ENCODE assay signal across 34 cellular contexts in genomic region chr1:108779455-108779854, GRCh38. TPM values are rescaled to one million over a fixed set of nuclear protein-coding genes. Genes with fewer than 3 reads are reported as not detected.
DNase-seq lines count a peak whose midpoint lies in the region; ATAC-seq, FAIRE-seq and TF ChIP-seq lines count a peak whose summit lies in the region.
"Had no signal": no experiment of that assay in that cellular context is flagged by ENCODE, and none has a peak within 500 bp of the region (broad histone marks: within the 10 kb centered on the region; RNA-seq: fewer than 3 reads in every experiment).

No MANE protein-coding gene starts in this region.

- no peak for TF ChIP-seq CTCF in mammary epithelial cell (conservative IDR thresholded peaks at IDR 0.05 in 1 of 2, IDR thresholded peaks at IDR 0.05 in 1 of 2; ENCODE audit: extremely low read depth in 1 of 2, insufficient read depth in 1 of 2, low read depth in 1 of 2, low read length in 2 of 2)
- TF ChIP-seq CTCF in MCF 10A (IDR thresholded peaks at IDR 0.05; ENCODE audit: unreplicated experiment): no peak
- TF ChIP-seq CTCF in mucosa of descending colon (IDR thresholded peaks at IDR 0.05): no peak

- dilution Hi-C loops in mammary epithelial cell (cut with HindIII; ENCODE audit: low sequenced_read_pairs): no loop called here

- peak; percentile 11 for FAIRE-seq in H54 (lab: Jason Lieb, UNC)
- FAIRE-seq: A549 had no signal

- H2AFZ ChIP-seq in mammary epithelial cell (ENCODE audit: low read depth, low read length): no peak overlapping the region

- POLR2A ChIA-PET in MCF 10A (lab: Yijun Ruan, JAX): interaction anchor here (0.9 kb wide), 1 partner anchor 31 kb away, joined by 5 read pairs; no protein-coding TSS in a partner anchor
- POLR2A ChIA-PET in CD4-positive, alpha-beta memory T cell (lab: Charles Lee; ENCODE audit: partially characterized antibody): no interaction called here

- H3K4me3 ChIP-seq in mammary epithelial cell (replicated peaks in 1 of 3; ENCODE audit: insufficient read depth in 1 of 3, low read depth in 2 of 3, low read length in 3 of 3) (no peak overlapping the region), mucosa of descending colon (no peak overlapping the region)
- H3K4me3 ChIP-seq in CD4-positive, alpha-beta memory T cell (ENCODE audit: low read length in 2 of 2): no peak overlapping the region
- H3K4me3 ChIP-seq: A549; BLaER1; BLaER1 treated with 17β-estradiol and CSF1 and Interleukin-3, amounts not matched to agents 10 nM and 100 nM had no signal

- no peak for DNase-seq in mammary epithelial cell
- no peak for DNase-seq in MCF 10A (ENCODE audit: unreplicated experiment)
- DNase-seq in H54 (ENCODE audit: insufficient read length, low spot score): no peak
- no peak for DNase-seq in left colon
- DNase-seq in mucosa of descending colon: no peak
- DNase-seq in effector memory CD8-positive, alpha-beta T cell: no peak
- no peak for DNase-seq in CD4-positive, alpha-beta memory T cell
- no peak for DNase-seq in T-helper 9 cell
- DNase-seq: 8988T; ACHN; AML-193; BE2C; C1 segment of cervical spinal cord; Caco-2; Calu3; CD4-positive, alpha-beta T cell; CD4-positive, CD25-positive, alpha-beta regulatory T cell; CD8-positive, alpha-beta memory T cell; CD8-positive, alpha-beta T cell; COR-L47; DMS 273 treated with DMSO at 0.1 percent for 48 hours; DMS153; DMS53; DMS79; DMS79 treated with DMSO at 0.1 percent for 48 hours; DND-41; EL had no signal

- peaks cover 7% of the 10 kb centered on the region for H3K4me1 Mint-ChIP-seq in MCF 10A (ENCODE audit: insufficient read depth, unreplicated experiment)
- H3K4me1 Mint-ChIP-seq in effector memory CD8-positive, alpha-beta T cell (ENCODE audit: low read depth in 2 of 2): no peaks in the 10 kb centered on the region
- peaks cover 0 to 3% (median under 1%) of the 10 kb centered on the region in 4 donors for H3K4me1 Mint-ChIP-seq in CD4-positive, alpha-beta memory T cell
- H3K4me1 Mint-ChIP-seq: B cell, CD14-positive monocyte had no signal

- BruUV-seq in mammary epithelial cell (replicated peaks; lab: Mats Ljungman, UMichigan): TSS peak; percentile 7
- no TSS peak for BruUV-seq in MCF 10A (replicated peaks; lab: Mats Ljungman, UMichigan)

- no peaks in the 10 kb centered on the region for H3K4me1 ChIP-seq in mammary epithelial cell (ENCODE audit: insufficient read depth, low read length)
- H3K4me1 ChIP-seq in mucosa of descending colon (ENCODE audit: low read depth): no peaks in the 10 kb centered on the region
- H3K4me1 ChIP-seq in CD4-positive, alpha-beta memory T cell (ENCODE audit: insufficient read depth, low read length): no peaks in the 10 kb centered on the region
- H3K4me1 ChIP-seq: A549; BE2C; BLaER1; BLaER1 treated with 17β-estradiol and CSF1 and Interleukin-3, amounts not matched to agents 10 nM and 100 nM had no signal

- intact Hi-C loops in mammary epithelial cell (cut with micrococcal nuclease): no loop called here
- intact Hi-C loops in MCF 10A (cut with micrococcal nuclease): no loop called here
- intact Hi-C loops in left colon (cut with DNase I, micrococcal nuclease): no loop called here
- intact Hi-C loops in mucosa of descending colon (cut with DNase I, micrococcal nuclease): no loop called here
- intact Hi-C loops in CD4-positive, alpha-beta memory T cell (cut with micrococcal nuclease): no loop called here

- H3K27ac ChIP-seq in mammary epithelial cell (ENCODE audit: insufficient read depth, low read depth, low read length): no peak overlapping the region
- H3K27ac ChIP-seq in CD4-positive, alpha-beta memory T cell (ENCODE audit: low read depth, low read length): no peak overlapping the region
- H3K27ac ChIP-seq: 22Rv1; A549; BLaER1; BLaER1 treated with 17β-estradiol and CSF1 and Interleukin-3, amounts not matched to agents 10 nM and 100 nM; C4-2B had no signal

- in situ Hi-C loops in mammary epithelial cell (cut with MboI; ENCODE audit: low sequenced_read_pairs in 2 of 2): no loop called here

- no peaks in the 10 kb centered on the region for H3K79me2 ChIP-seq in mammary epithelial cell (ENCODE audit: insufficient read depth, low read length)

- no peaks in the 10 kb centered on the region for H3K27me3 ChIP-seq in mammary epithelial cell (ENCODE audit: insufficient read depth, low read length)
- no peaks in the 10 kb centered on the region for H3K27me3 ChIP-seq in CD4-positive, alpha-beta memory T cell (ENCODE audit: insufficient read depth, low read length)
- H3K27me3 ChIP-seq: BE2C; BLaER1; BLaER1 treated with 17β-estradiol and CSF1 and Interleukin-3, amounts not matched to agents 10 nM and 100 nM had no signal

- no peak for TF ChIP-seq POLR2A in H54 (IDR thresholded peaks at IDR 0.05; ENCODE audit: low read depth, low read length)

- no peaks in the 10 kb centered on the region for H3K27me3 Mint-ChIP-seq in MCF 10A (ENCODE audit: insufficient read depth, unreplicated experiment)
- H3K27me3 Mint-ChIP-seq in effector memory CD8-positive, alpha-beta T cell: no peaks in the 10 kb centered on the region
- no peaks in the 10 kb centered on the region for H3K27me3 Mint-ChIP-seq in CD4-positive, alpha-beta memory T cell
- H3K27me3 Mint-ChIP-seq: B cell; CD4-positive, alpha-beta T cell; CD4-positive, CD25-positive, alpha-beta regulatory T cell; CD8-positive, alpha-beta memory T cell had no signal

- H3K36me3 ChIP-seq in mammary epithelial cell (ENCODE audit: insufficient read depth, low read length) (peaks cover 26% of the 10 kb centered on the region), mucosa of descending colon (ENCODE audit: low read depth) (no peaks in the 10 kb centered on the region)
- H3K36me3 ChIP-seq in CD4-positive, alpha-beta memory T cell (ENCODE audit: insufficient read depth, low read length): peaks cover 30% of the 10 kb centered on the region
- H3K36me3 ChIP-seq: BE2C had no signal

- no peak overlapping the region for H3K9ac ChIP-seq in mammary epithelial cell (ENCODE audit: insufficient read depth, low read length)
- H3K9ac ChIP-seq: BLaER1; BLaER1 treated with 17β-estradiol and CSF1 and Interleukin-3, amounts not matched to agents 10 nM and 100 nM had no signal

- CTCF ChIA-PET in mammary epithelial cell (lab: Charles Lee; ENCODE audit: low non-redundant PET): no interaction called here
- CTCF ChIA-PET in MCF 10A (lab: Yijun Ruan, JAX): interaction anchor here (1.0 kb wide), 1 partner anchor 119 kb away, joined by 4 read pairs; no protein-coding TSS in a partner anchor
- CTCF ChIA-PET in CD4-positive, alpha-beta memory T cell (lab: Charles Lee; ENCODE audit: partially characterized antibody): no interaction called here

- no peak overlapping the region for H3K4me2 ChIP-seq in mammary epithelial cell (ENCODE audit: insufficient read depth, low read depth, low read length)
- H3K4me2 ChIP-seq: A549; BLaER1; BLaER1 treated with 17β-estradiol and CSF1 and Interleukin-3, amounts not matched to agents 10 nM and 100 nM had no signal

- peak; percentile 67 for ATAC-seq in left colon
- ATAC-seq in mucosa of descending colon: peak; percentile 58
- ATAC-seq in effector memory CD8-positive, alpha-beta T cell (replicated peaks): no peak
- ATAC-seq: A549; CD8-positive, alpha-beta T cell had no signal

- no peaks in the 10 kb centered on the region for H3K9me3 Mint-ChIP-seq in MCF 10A (ENCODE audit: unreplicated experiment)
- H3K9me3 Mint-ChIP-seq in effector memory CD8-positive, alpha-beta T cell: peaks cover 0 to 1% of the 10 kb centered on the region in 2 donors
- peaks cover 1 to 13% (median 4%) of the 10 kb centered on the region in 8 donors for H3K9me3 Mint-ChIP-seq in CD4-positive, alpha-beta memory T cell

- H3K4me3 Mint-ChIP-seq in MCF 10A (ENCODE audit: unreplicated experiment): no peak overlapping the region
- H3K4me3 Mint-ChIP-seq in effector memory CD8-positive, alpha-beta T cell: no peak overlapping the region
- no peak overlapping the region for H3K4me3 Mint-ChIP-seq in CD4-positive, alpha-beta memory T cell
- H3K4me3 Mint-ChIP-seq: B cell; CD14-positive monocyte; CD4-positive, alpha-beta T cell; CD4-positive, CD25-positive, alpha-beta regulatory T cell; CD8-positive, alpha-beta memory T cell; CD8-positive, alpha-beta T cell had no signal

- H3K36me3 Mint-ChIP-seq in MCF 10A (ENCODE audit: insufficient read depth, unreplicated experiment): peaks cover 76% of the 10 kb centered on the region
- H3K36me3 Mint-ChIP-seq in effector memory CD8-positive, alpha-beta T cell (ENCODE audit: insufficient read depth): peaks cover 57% of the 10 kb centered on the region
- peaks cover 62 to 71% of the 10 kb centered on the region in 2 donors for H3K36me3 Mint-ChIP-seq in CD4-positive, alpha-beta memory T cell

- no peaks in the 10 kb centered on the region for H4K20me1 ChIP-seq in mammary epithelial cell (ENCODE audit: insufficient read depth, low read length)
- H4K20me1 ChIP-seq: BLaER1; BLaER1 treated with 17β-estradiol and CSF1 and Interleukin-3, amounts not matched to agents 10 nM and 100 nM had no signal

- H3K9me3 ChIP-seq in mammary epithelial cell (replicated peaks; ENCODE audit: insufficient read depth, low read length) (no peaks in the 10 kb centered on the region), mucosa of descending colon (no peaks in the 10 kb centered on the region)
- no peaks in the 10 kb centered on the region for H3K9me3 ChIP-seq in CD4-positive, alpha-beta memory T cell (ENCODE audit: control insufficient read depth in 1 of 2, low read length in 2 of 2)
- H3K9me3 ChIP-seq: A549, BE2C, Caco-2 had no signal

- no peak overlapping the region for H3K27ac Mint-ChIP-seq in MCF 10A (ENCODE audit: low read depth, unreplicated experiment)
- peak overlapping the region in 1 of 2 donors; percentile 16 for H3K27ac Mint-ChIP-seq in effector memory CD8-positive, alpha-beta T cell
- peak overlapping the region in 1 of 7 donors; percentile 29 for H3K27ac Mint-ChIP-seq in CD4-positive, alpha-beta memory T cell
- H3K27ac Mint-ChIP-seq: B cell; CD14-positive monocyte; CD4-positive, alpha-beta T cell; CD8-positive, alpha-beta T cell had no signal

RNA-seq across cellular contexts. Expression of gene STXBP3, which starts 33.0 kb away (rescaled TPM):
- total RNA-seq in mammary epithelial cell (10 to 100 TPM; 41.3 to 46.9 TPM), MCF 10A (2022) (47.4 and 58.4 TPM in 2 replicates), left colon (10 to 100 TPM; 59.0 to 75.5 TPM), mucosa of descending colon (10 to 100 TPM; 50.8 to 71.4 (median 66.1) TPM)
- polyA plus RNA-seq in mammary epithelial cell: 17.7 TPM
- polyA minus RNA-seq in mammary epithelial cell: 41.8 TPM
- total RNA-seq in CD4-positive, alpha-beta memory T cell: 10 to 100 TPM; 90.9 to 92.5 TPM
- polyA plus RNA-seq in CD4-positive, alpha-beta memory T cell: 10 to 100 TPM; 69.0 to 74.1 TPM
